20 cellular contexts compared by ENCODE assay signal in the genomic region with DNA sequence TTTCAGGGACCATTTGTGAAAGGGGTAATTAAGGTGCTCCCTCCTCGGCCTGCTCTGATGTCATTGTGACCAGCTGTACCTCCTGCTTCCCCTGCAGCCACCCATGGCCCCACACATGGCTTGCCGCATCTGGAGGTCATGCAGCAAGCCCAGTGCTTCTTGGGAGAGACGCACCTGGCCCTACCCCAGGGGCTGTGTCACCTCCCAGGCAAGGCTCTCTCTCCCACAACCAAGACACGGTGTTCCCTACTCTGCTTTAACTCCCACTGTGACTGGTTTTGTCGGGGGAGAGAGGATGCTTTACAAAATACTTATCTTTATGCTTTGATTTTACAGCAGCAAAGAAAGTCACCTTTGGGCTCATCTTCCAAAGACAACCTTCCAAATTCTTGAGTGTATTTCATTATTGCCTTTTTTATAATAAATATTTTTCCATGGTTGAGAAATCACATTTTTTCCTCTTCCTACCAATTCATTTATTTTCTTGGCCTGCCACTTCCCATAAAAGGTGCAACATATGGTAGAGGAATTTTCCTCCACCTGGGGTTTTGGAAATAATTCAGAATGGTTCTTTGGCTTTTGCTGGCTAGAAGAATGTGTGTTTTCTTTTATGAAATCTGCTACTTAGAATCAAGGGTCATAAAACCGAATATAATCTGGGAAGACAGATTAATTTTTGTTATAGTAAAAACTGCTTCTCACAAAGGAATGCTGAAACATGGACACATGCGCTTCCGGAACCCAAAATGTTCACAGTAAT.
"Had no signal": no experiment of that assay in that cellular context is flagged by ENCODE, and none has a peak within 500 bp of the region (broad histone marks: within the 10 kb centered on the region; RNA-seq: fewer than 3 reads in every experiment).

No MANE protein-coding gene starts in this region.

- H3K4me3 ChIP-seq: gastrocnemius medialis, lower lobe of right lung, right lobe of liver, testis, tibial artery, upper lobe of left lung had no signal

- H2AFZ ChIP-seq: parathyroid adenoma had no signal

- ATAC-seq: effector memory CD8-positive, alpha-beta T cell; gastrocnemius medialis; left ventricle myocardium superior; lower lobe of right lung; natural killer cell; right lobe of liver had no signal

- DNase-seq: cortex of kidney; effector memory CD8-positive, alpha-beta T cell; foreskin fibroblast; gastrocnemius medialis; left ventricle myocardium superior; lower lobe of right lung; natural killer cell; right lobe of liver; small intestine; stimulated activated CD4-positive, alpha-beta T cell treated with anti-CD3 and anti-CD28 coated beads, Interleukin-15, amount 100 ng/mL, for 24 hours; stimulated activated CD4-positive, alpha-beta T cell treated with anti-CD3 and anti-CD28 coated beads, Interleukin-4, amount 100 ng/mL, for 1 hour; stimulated activated CD8-positive, alpha-beta memory T cell treated with anti-CD3 and anti-CD28 coated beads, Interleukin-4, amount 100 ng/mL, for 48 hours; stimulated activated naive CD4-positive, alpha-beta T cell treated with Interleukin-2 at 50 U/mL for 16 hours; testis; tibial artery; upper lobe of left lung had no signal

- H3K27me3 Mint-ChIP-seq: effector memory CD8-positive, alpha-beta T cell had no signal

- H3K9ac ChIP-seq: parathyroid adenoma had no signal

- H3K27ac ChIP-seq: gastrocnemius medialis, lower lobe of right lung, parathyroid adenoma, right lobe of liver, testis, tibial artery, upper lobe of left lung had no signal

- H3K27ac Mint-ChIP-seq: effector memory CD8-positive, alpha-beta T cell; progenitor cell of endocrine pancreas had no signal

- H3K4me1 ChIP-seq: parathyroid adenoma, testis had no signal

- H3K36me3 ChIP-seq: gastrocnemius medialis, lower lobe of right lung, right lobe of liver, tibial artery, upper lobe of left lung had no signal

- H3K79me2 ChIP-seq: parathyroid adenoma had no signal

- H3K36me3 Mint-ChIP-seq: natural killer cell had no signal

- H3K9me3 ChIP-seq: gastrocnemius medialis, lower lobe of right lung, right lobe of liver, testis, tibial artery, upper lobe of left lung had no signal

- H3K4me3 Mint-ChIP-seq: effector memory CD8-positive, alpha-beta T cell; natural killer cell had no signal

- H3K27me3 ChIP-seq: gastrocnemius medialis, right lobe of liver, testis, tibial artery, upper lobe of left lung had no signal

- FAIRE-seq: keratinocyte, small intestine, urothelium cell line had no signal
